In the genomic region with DNA sequence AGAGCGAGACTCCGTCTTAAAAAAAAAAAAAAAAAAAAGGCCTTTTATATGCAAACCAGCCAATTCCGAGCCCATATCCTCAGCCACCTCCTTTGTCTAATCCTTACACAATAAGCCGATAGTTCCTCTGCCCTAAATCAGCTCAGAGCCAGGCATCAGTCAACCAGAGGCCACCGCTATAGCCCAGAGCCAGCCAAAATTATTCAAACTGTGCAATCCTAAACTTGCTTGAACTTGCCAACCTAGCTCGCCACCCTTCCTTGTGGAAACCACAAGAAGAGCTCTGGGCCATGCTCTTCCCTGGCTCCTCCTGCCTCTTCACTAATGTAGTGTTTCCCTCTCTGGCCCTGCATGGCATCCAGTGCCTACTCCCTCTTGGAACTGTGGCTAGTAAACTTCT, we compare ENCODE assay signal across 17 cellular contexts. TPM values are rescaled to one million over a fixed set of nuclear protein-coding genes. Genes with fewer than 3 reads are reported as not detected.
A peak's percentile ranks its signal among the peaks of the same experiment; 100 is the strongest.
DNase-seq lines count a peak whose midpoint lies in the region; ATAC-seq lines count a peak whose summit lies in the region.
"Had no signal": no experiment of that assay in that cellular context is flagged by ENCODE, and none has a peak within 500 bp of the region (broad histone marks: within the 10 kb centered on the region; RNA-seq: fewer than 3 reads in every experiment).

No MANE protein-coding gene starts in this region.

- H3K9me3 Mint-ChIP-seq in CD4-positive, CD25-positive, alpha-beta regulatory T cell, result no peaks in the 10 kb centered on the region
- H3K9me3 Mint-ChIP-seq in activated T-helper 2 cell treated with anti-CD3 and anti-CD28 coated beads, Interferon-gamma antibody, Interleukin-2, Interleukin-4, amounts not matched to agents 10 μg/mL and 5 μg/mL and 100 μg/mL, durations not matched to agents 14 hours and 24 hours and 36 hours, result no peaks in the 10 kb centered on the region
- H3K9me3 Mint-ChIP-seq: activated T-cell treated with anti-CD3 and anti-CD28 coated beads, Interleukin-2, amount 50 U/mL, for 4 hours; brain; endodermal cell; stimulated activated naive CD8-positive, alpha-beta T cell treated with anti-CD3 and anti-CD28 coated beads, Interleukin-15, Interleukin-2, amounts not matched to agents 100 ng/mL and 50 ng/mL, for 24 hours had no signal

- peaks cover 42% of the 10 kb centered on the region for H3K36me3 Mint-ChIP-seq in CD4-positive, CD25-positive, alpha-beta regulatory T cell
- peaks cover 76% of the 10 kb centered on the region for H3K36me3 Mint-ChIP-seq in activated T-helper 2 cell treated with anti-CD3 and anti-CD28 coated beads, Interferon-gamma antibody, Interleukin-2, Interleukin-4, amounts not matched to agents 10 μg/mL and 5 μg/mL and 100 μg/mL, durations not matched to agents 14 hours and 24 hours and 36 hours (ENCODE audit: low read depth)
- H3K36me3 Mint-ChIP-seq: brain had no signal

- no peaks in the 10 kb centered on the region for H3K27me3 Mint-ChIP-seq in CD4-positive, CD25-positive, alpha-beta regulatory T cell
- no peaks in the 10 kb centered on the region for H3K27me3 Mint-ChIP-seq in activated T-helper 2 cell treated with anti-CD3 and anti-CD28 coated beads, Interferon-gamma antibody, Interleukin-2, Interleukin-4, amounts not matched to agents 10 μg/mL and 5 μg/mL and 100 μg/mL, durations not matched to agents 14 hours and 24 hours and 36 hours (ENCODE audit: low read depth)
- H3K27me3 Mint-ChIP-seq: stimulated activated naive CD8-positive, alpha-beta T cell treated with anti-CD3 and anti-CD28 coated beads, Interleukin-15, Interleukin-2, amounts not matched to agents 100 ng/mL and 50 ng/mL, for 24 hours had no signal

- H3K9me3 ChIP-seq in CD4-positive, CD25-positive, alpha-beta regulatory T cell (ENCODE audit: control insufficient read depth in 2 of 2, low read length in 2 of 2), result no peaks in the 10 kb centered on the region
- no peaks in the 10 kb centered on the region for H3K9me3 ChIP-seq in HAP-1
- H3K9me3 ChIP-seq: BE2C had no signal

- H3K27ac Mint-ChIP-seq in CD4-positive, CD25-positive, alpha-beta regulatory T cell, result peak overlapping the region; percentile 49 to 65 (median 60)
- peak overlapping the region; percentile 25 for H3K27ac Mint-ChIP-seq in activated T-helper 2 cell treated with anti-CD3 and anti-CD28 coated beads, Interferon-gamma antibody, Interleukin-2, Interleukin-4, amounts not matched to agents 10 μg/mL and 5 μg/mL and 100 μg/mL, durations not matched to agents 14 hours and 24 hours and 36 hours
- H3K27ac Mint-ChIP-seq: brain; endodermal cell; stimulated activated naive CD8-positive, alpha-beta T cell treated with anti-CD3 and anti-CD28 coated beads, Interleukin-15, Interleukin-2, amounts not matched to agents 100 ng/mL and 50 ng/mL, for 24 hours had no signal

- H3K4me1 ChIP-seq in CD4-positive, CD25-positive, alpha-beta regulatory T cell (ENCODE audit: control insufficient read depth, insufficient read depth, low read length, poor library complexity, severe bottlenecking), result no peaks in the 10 kb centered on the region
- peaks cover 9% of the 10 kb centered on the region for H3K4me1 ChIP-seq in HAP-1
- H3K4me1 ChIP-seq: BE2C had no signal

- intact Hi-C loops in activated T-helper 2 cell treated with anti-CD3 and anti-CD28 coated beads, Interferon-gamma antibody, Interleukin-2, Interleukin-4, amounts not matched to agents 10 μg/mL and 5 μg/mL and 100 μg/mL, durations not matched to agents 14 hours and 24 hours and 36 hours (cut with micrococcal nuclease), result no loop called here

- no peak for ATAC-seq in CD4-positive, CD25-positive, alpha-beta regulatory T cell (ENCODE audit: low read depth in 2 of 2)
- ATAC-seq in left lobe of liver, result peak; percentile 64
- ATAC-seq in HG03354 (IDR thresholded peaks at IDR 0.05; ENCODE audit: poor library complexity, severe bottlenecking, unreplicated experiment), result no peak
- ATAC-seq: activated T-cell treated with anti-CD3 and anti-CD28 coated beads, Interleukin-2, amount 50 U/mL, for 4 hours had no signal

- no peak overlapping the region for H3K27ac ChIP-seq in CD4-positive, CD25-positive, alpha-beta regulatory T cell (ENCODE audit: insufficient read depth, low read length, poor library complexity, severe bottlenecking)
- H3K27ac ChIP-seq: SK-N-MC had no signal

- H3K27me3 ChIP-seq in CD4-positive, CD25-positive, alpha-beta regulatory T cell (ENCODE audit: control insufficient read depth, insufficient read depth, low read length), result no peaks in the 10 kb centered on the region
- H3K27me3 ChIP-seq in HAP-1 (ENCODE audit: low read depth), result no peaks in the 10 kb centered on the region
- H3K27me3 ChIP-seq: BE2C had no signal

- peak overlapping the region in 1 of 4 donors; percentile 47 for H3K4me3 Mint-ChIP-seq in CD4-positive, CD25-positive, alpha-beta regulatory T cell
- H3K4me3 Mint-ChIP-seq in activated T-helper 2 cell treated with anti-CD3 and anti-CD28 coated beads, Interferon-gamma antibody, Interleukin-2, Interleukin-4, amounts not matched to agents 10 μg/mL and 5 μg/mL and 100 μg/mL, durations not matched to agents 14 hours and 24 hours and 36 hours (ENCODE audit: low read depth), result no peak overlapping the region
- H3K4me3 Mint-ChIP-seq: activated T-cell treated with anti-CD3 and anti-CD28 coated beads, Interleukin-2, amount 50 U/mL, for 4 hours; brain; endodermal cell; stimulated activated naive CD8-positive, alpha-beta T cell treated with anti-CD3 and anti-CD28 coated beads, Interleukin-15, Interleukin-2, amounts not matched to agents 100 ng/mL and 50 ng/mL, for 24 hours had no signal

- H3K4me3 ChIP-seq in CD4-positive, CD25-positive, alpha-beta regulatory T cell (ENCODE audit: low read depth, low read length), result no peak overlapping the region
- H3K4me3 ChIP-seq in HAP-1, result no peak overlapping the region
- H3K4me3 ChIP-seq: SK-N-MC had no signal

- in situ Hi-C loops in HAP-1 (cut with MboI; ENCODE audit: low sequenced_read_pairs), result no loop called here

- H3K4me1 Mint-ChIP-seq in CD4-positive, CD25-positive, alpha-beta regulatory T cell, result peaks cover 5 to 41% (median 19%) of the 10 kb centered on the region in 4 donors
- peaks cover 33% of the 10 kb centered on the region for H3K4me1 Mint-ChIP-seq in activated T-helper 2 cell treated with anti-CD3 and anti-CD28 coated beads, Interferon-gamma antibody, Interleukin-2, Interleukin-4, amounts not matched to agents 10 μg/mL and 5 μg/mL and 100 μg/mL, durations not matched to agents 14 hours and 24 hours and 36 hours (ENCODE audit: low read depth)

- no peak for DNase-seq in CD4-positive, CD25-positive, alpha-beta regulatory T cell
- peak; percentile 71 to 85 for DNase-seq in HAP-1 (ENCODE audit: low spot score in 2 of 2)
- DNase-seq in activated T-helper 2 cell treated with anti-CD3 and anti-CD28 coated beads, Interferon-gamma antibody, Interleukin-2, Interleukin-4, amounts not matched to agents 10 μg/mL and 5 μg/mL and 100 μg/mL, durations not matched to agents 14 hours and 24 hours and 36 hours (ENCODE audit: low spot score), result no peak
- DNase-seq in left lobe of liver (ENCODE audit: low spot score), result no peak
- DNase-seq in NOMO-1 (lab: John Stamatoyannopoulos, UW; ENCODE audit: unreplicated experiment in 2 of 2), result no peak
- no peak for DNase-seq in NCI-H2107 treated with DMSO at 0.1 percent for 48 hours (lab: John Stamatoyannopoulos, UW; ENCODE audit: unreplicated experiment)
- no peak for DNase-seq in RPMI8226
- DNase-seq: activated T-cell treated with anti-CD3 and anti-CD28 coated beads, Interleukin-2, amount 50 U/mL, for 4 hours; BE2C; endodermal cell; NCI-H2081 treated with DMSO at 0.1 percent for 48 hours had no signal

- H3K36me3 ChIP-seq in CD4-positive, CD25-positive, alpha-beta regulatory T cell (ENCODE audit: control insufficient read depth, insufficient read depth, low read length), result peaks cover 88% of the 10 kb centered on the region
- no peaks in the 10 kb centered on the region for H3K36me3 ChIP-seq in HAP-1 (replicated peaks)
- H3K36me3 ChIP-seq: BE2C had no signal

RNA-seq across cellular contexts. Expression of a gene that starts 17.7 kb away (rescaled TPM):
- 393 TPM for total RNA-seq in CD4-positive, CD25-positive, alpha-beta regulatory T cell
- polyA plus RNA-seq in CD4-positive, CD25-positive, alpha-beta regulatory T cell, result 100 to 1,000 TPM; 106 to 155 (median 116) TPM
- total RNA-seq in activated T-helper 2 cell treated with anti-CD3 and anti-CD28 coated beads, Interferon-gamma antibody, Interleukin-2, Interleukin-4, amounts not matched to agents 10 μg/mL and 5 μg/mL and 100 μg/mL, durations not matched to agents 14 hours and 24 hours and 36 hours, result 292 and 293 TPM in 2 replicates
- total RNA-seq in left lobe of liver, result 11.0 TPM
- total RNA-seq: endodermal cell, G401, myocyte had no signal

RNA-seq across cellular contexts. Expression of a gene that starts 36.2 kb away (rescaled TPM):
- total RNA-seq in CD4-positive, CD25-positive, alpha-beta regulatory T cell, result 4.0 TPM
- 1 to 10 TPM in 1 of 4 donors, under 1 TPM in 3; 0.40 to 1.2 (median 0.66) TPM for polyA plus RNA-seq in CD4-positive, CD25-positive, alpha-beta regulatory T cell
- total RNA-seq in activated T-helper 2 cell treated with anti-CD3 and anti-CD28 coated beads, Interferon-gamma antibody, Interleukin-2, Interleukin-4, amounts not matched to agents 10 μg/mL and 5 μg/mL and 100 μg/mL, durations not matched to agents 14 hours and 24 hours and 36 hours, result 16.9 and 17.1 TPM in 2 replicates
- total RNA-seq in left lobe of liver, result 21.7 TPM

RNA-seq across cellular contexts. Expression of a gene that starts 44.4 kb away (rescaled TPM):
- total RNA-seq in CD4-positive, CD25-positive, alpha-beta regulatory T cell, result 5.0 TPM
- polyA plus RNA-seq in CD4-positive, CD25-positive, alpha-beta regulatory T cell, result 1 to 10 TPM; 6.4 to 9.4 (median 8.6) TPM
- total RNA-seq in activated T-helper 2 cell treated with anti-CD3 and anti-CD28 coated beads, Interferon-gamma antibody, Interleukin-2, Interleukin-4, amounts not matched to agents 10 μg/mL and 5 μg/mL and 100 μg/mL, durations not matched to agents 14 hours and 24 hours and 36 hours, result 11.8 and 11.9 TPM in 2 replicates
- 7.1 TPM for total RNA-seq in left lobe of liver
- total RNA-seq: G401 had no signal

RNA-seq across cellular contexts. Expression of a gene that starts 44.5 kb away (rescaled TPM):
- 26.0 TPM for total RNA-seq in CD4-positive, CD25-positive, alpha-beta regulatory T cell
- 10 to 100 TPM; 76.4 to 89.8 (median 81.5) TPM for polyA plus RNA-seq in CD4-positive, CD25-positive, alpha-beta regulatory T cell
- 82.9 and 84.1 TPM in 2 replicates for total RNA-seq in activated T-helper 2 cell treated with anti-CD3 and anti-CD28 coated beads, Interferon-gamma antibody, Interleukin-2, Interleukin-4, amounts not matched to agents 10 μg/mL and 5 μg/mL and 100 μg/mL, durations not matched to agents 14 hours and 24 hours and 36 hours
- 199 TPM for total RNA-seq in left lobe of liver

Comparison
In these comparisons a context has a peak if more than half of its experiments do, and no peak if none do; other contexts are left out.
1. DNase-seq: peak in HAP-1 (2 of 2); none in CD4-positive, CD25-positive, alpha-beta regulatory T cell (0 of 3), activated T-helper 2 cell treated with anti-CD3 and anti-CD28 coated beads, Interferon-gamma antibody, Interleukin-2, Interleukin-4, amounts not matched to agents 10 μg/mL and 5 μg/mL and 100 μg/mL, durations not matched to agents 14 hours and 24 hours and 36 hours (single experiment), left lobe of liver (single experiment), NOMO-1 (0 of 2), NCI-H2107 treated with DMSO at 0.1 percent for 48 hours (single experiment) and RPMI8226 (single experiment).
2. RNA of a gene that starts 17.7 kb away (total RNA-seq): 393 TPM in CD4-positive, CD25-positive, alpha-beta regulatory T cell (single experiment) and 292 to 293 TPM in activated T-helper 2 cell treated with anti-CD3 and anti-CD28 coated beads, Interferon-gamma antibody, Interleukin-2, Interleukin-4, amounts not matched to agents 10 μg/mL and 5 μg/mL and 100 μg/mL, durations not matched to agents 14 hours and 24 hours and 36 hours; 11.0 TPM in left lobe of liver (single experiment); every median in the first group is over 10 times any median in the second.